ENCODE assay signal across 10 cellular contexts in the genomic region with DNA sequence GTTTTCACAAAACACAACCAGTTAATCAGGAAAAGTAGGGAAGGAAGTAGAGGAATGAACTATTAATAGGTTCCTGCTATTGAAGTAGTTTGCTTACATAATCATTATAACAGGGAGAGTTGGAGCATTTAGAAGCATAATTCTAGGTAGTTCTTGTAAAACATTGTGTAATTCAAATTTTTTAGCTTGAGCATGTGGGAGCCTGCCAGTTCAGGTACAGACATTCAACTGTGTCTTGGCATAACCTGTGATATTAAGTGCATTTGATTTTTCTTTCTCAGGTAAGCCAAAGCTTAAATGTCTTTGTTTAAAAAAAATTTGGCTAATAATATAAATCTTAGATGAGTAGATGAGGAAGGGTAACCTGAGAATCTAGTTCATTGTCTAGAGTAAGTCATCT. TPM values are rescaled to one million over a fixed set of nuclear protein-coding genes. Genes with fewer than 3 reads are reported as not detected.
A peak's percentile ranks its signal among the peaks of the same experiment; 100 is the strongest.
DNase-seq lines count a peak whose midpoint lies in the region; ATAC-seq, FAIRE-seq and TF ChIP-seq lines count a peak whose summit lies in the region.
"Had no signal": no experiment of that assay in that cellular context is flagged by ENCODE, and none has a peak within 500 bp of the region (broad histone marks: within the 10 kb centered on the region; RNA-seq: fewer than 3 reads in every experiment).

No MANE protein-coding gene starts in this region.

- peak overlapping the region; percentile 76 for H3K27ac Mint-ChIP-seq in activated T-cell treated with anti-CD3 and anti-CD28 coated beads, Interleukin-2, amount 50 U/mL, for 72 hours
- no peak overlapping the region for H3K27ac Mint-ChIP-seq in glutamatergic neuron (ENCODE audit: unreplicated experiment)
- no peak overlapping the region for H3K27ac Mint-ChIP-seq in stimulated activated memory B cell treated with anti-CD40 and anti-IgM and Interleukin-4, amounts not matched to agents 10 μg/mL and 1 μg/mL and 100 μg/mL, for 72 hours

- no peaks in the 10 kb centered on the region for H3K9me2 ChIP-seq in SU-DHL-6 (replicated peaks; ENCODE audit: insufficient read depth, low read length)

- H3K9ac ChIP-seq in SU-DHL-6 (ENCODE audit: low read length) = no peak overlapping the region

- no peak overlapping the region for H3K27ac ChIP-seq in SU-DHL-6 (ENCODE audit: low read depth, low read length)

- no peak overlapping the region for H3K4me3 ChIP-seq in SU-DHL-6 (ENCODE audit: insufficient read depth, low read length, poor library complexity, severe bottlenecking)

- DNase-seq in activated T-cell treated with anti-CD3 and anti-CD28 coated beads, Interleukin-2, amount 50 U/mL, for 72 hours = no peak
- DNase-seq in activated T-cell treated with anti-CD3 and anti-CD28 coated beads, Interleukin-2, amount 50 U/mL, for 48 hours = no peak
- no peak for DNase-seq in glutamatergic neuron
- DNase-seq in H54 (ENCODE audit: insufficient read length, low spot score) = no peak
- DNase-seq: Kasumi-1, OCI-M1 had no signal

- peaks cover 83% of the 10 kb centered on the region for H3K79me2 ChIP-seq in SU-DHL-6 (ENCODE audit: insufficient read depth, low read length)

- ATAC-seq in activated T-cell treated with anti-CD3 and anti-CD28 coated beads, Interleukin-2, amount 50 U/mL, for 72 hours (replicated peaks in 1 of 2) = no peak
- ATAC-seq in stimulated activated memory B cell treated with anti-CD40 and anti-IgM and Interleukin-4, amounts not matched to agents 10 μg/mL and 1 μg/mL and 100 μg/mL, for 72 hours = no peak
- no peak for ATAC-seq in HG02870 (IDR thresholded peaks at IDR 0.05; ENCODE audit: unreplicated experiment)
- no peak for ATAC-seq in GM18519 (IDR thresholded peaks at IDR 0.05; ENCODE audit: low FRiP score, unreplicated experiment)

- FAIRE-seq in H54 (lab: Jason Lieb, UNC) = no peak

- H3K36me3 ChIP-seq in SU-DHL-6 (ENCODE audit: low read length) = peaks cover 48% of the 10 kb centered on the region

- peaks cover 7% of the 10 kb centered on the region; the same call in 1 of the 2 replicates for H3F3A ChIP-seq in SU-DHL-6 (ENCODE audit: insufficient read depth)

- TF ChIP-seq CTCF in SU-DHL-6 (IDR thresholded peaks at IDR 0.05; ENCODE audit: insufficient read depth, low read length, poor library complexity, severe bottlenecking) (no peak), glutamatergic neuron (IDR thresholded peaks at IDR 0.05; ENCODE audit: partially characterized antibody, unreplicated experiment) (no peak)

- peak overlapping the region; percentile 67 to 99 for H3K4me3 Mint-ChIP-seq in activated T-cell treated with anti-CD3 and anti-CD28 coated beads, Interleukin-2, amount 50 U/mL, for 72 hours
- H3K4me3 Mint-ChIP-seq in glutamatergic neuron (ENCODE audit: unreplicated experiment) = peak overlapping the region; percentile 63
- peak overlapping the region; percentile 7 for H3K4me3 Mint-ChIP-seq in stimulated activated memory B cell treated with anti-CD40 and anti-IgM and Interleukin-4, amounts not matched to agents 10 μg/mL and 1 μg/mL and 100 μg/mL, for 72 hours

- peaks cover 46% of the 10 kb centered on the region for H4K20me1 ChIP-seq in SU-DHL-6 (ENCODE audit: low read depth, low read length)

- H2AFZ ChIP-seq in SU-DHL-6 (ENCODE audit: low read depth, low read length, severe bottlenecking) = no peak overlapping the region

- H3K4me1 Mint-ChIP-seq in activated T-cell treated with anti-CD3 and anti-CD28 coated beads, Interleukin-2, amount 50 U/mL, for 72 hours (ENCODE audit: low read depth) = peaks cover 74% of the 10 kb centered on the region
- peaks cover 35% of the 10 kb centered on the region for H3K4me1 Mint-ChIP-seq in glutamatergic neuron (ENCODE audit: low read depth, unreplicated experiment)
- peaks cover 52% of the 10 kb centered on the region for H3K4me1 Mint-ChIP-seq in stimulated activated memory B cell treated with anti-CD40 and anti-IgM and Interleukin-4, amounts not matched to agents 10 μg/mL and 1 μg/mL and 100 μg/mL, for 72 hours

- TF ChIP-seq POLR2A in H54 (IDR thresholded peaks at IDR 0.05; ENCODE audit: low read depth, low read length) = no peak

- H3K36me3 Mint-ChIP-seq in activated T-cell treated with anti-CD3 and anti-CD28 coated beads, Interleukin-2, amount 50 U/mL, for 72 hours (ENCODE audit: insufficient read depth in 2 of 2) = peaks cover 19 to 47% of the 10 kb centered on the region in 2 donors
- peaks cover 4% of the 10 kb centered on the region for H3K36me3 Mint-ChIP-seq in glutamatergic neuron (ENCODE audit: unreplicated experiment)
- peaks cover 45% of the 10 kb centered on the region for H3K36me3 Mint-ChIP-seq in stimulated activated memory B cell treated with anti-CD40 and anti-IgM and Interleukin-4, amounts not matched to agents 10 μg/mL and 1 μg/mL and 100 μg/mL, for 72 hours

- no peaks in the 10 kb centered on the region for H3K9me3 Mint-ChIP-seq in activated T-cell treated with anti-CD3 and anti-CD28 coated beads, Interleukin-2, amount 50 U/mL, for 72 hours
- peaks cover 5% of the 10 kb centered on the region for H3K9me3 Mint-ChIP-seq in glutamatergic neuron (ENCODE audit: unreplicated experiment)
- no peaks in the 10 kb centered on the region for H3K9me3 Mint-ChIP-seq in stimulated activated memory B cell treated with anti-CD40 and anti-IgM and Interleukin-4, amounts not matched to agents 10 μg/mL and 1 μg/mL and 100 μg/mL, for 72 hours

- no peaks in the 10 kb centered on the region for H3K9me3 ChIP-seq in SU-DHL-6 (ENCODE audit: insufficient read depth, low read length)

- no peaks in the 10 kb centered on the region for H3K27me3 Mint-ChIP-seq in activated T-cell treated with anti-CD3 and anti-CD28 coated beads, Interleukin-2, amount 50 U/mL, for 72 hours (ENCODE audit: low read depth)
- peaks cover 5% of the 10 kb centered on the region for H3K27me3 Mint-ChIP-seq in glutamatergic neuron (ENCODE audit: unreplicated experiment)
- no peaks in the 10 kb centered on the region for H3K27me3 Mint-ChIP-seq in stimulated activated memory B cell treated with anti-CD40 and anti-IgM and Interleukin-4, amounts not matched to agents 10 μg/mL and 1 μg/mL and 100 μg/mL, for 72 hours

- peak overlapping the region; percentile 76 for H3K4me2 ChIP-seq in SU-DHL-6 (ENCODE audit: low read depth, low read length, poor library complexity, severe bottlenecking)

- H3K27me3 ChIP-seq in SU-DHL-6 (ENCODE audit: low read length) = no peaks in the 10 kb centered on the region

RNA-seq across cellular contexts. Expression of gene YTHDF2, which starts 3.4 kb away (rescaled TPM):
- total RNA-seq in activated T-cell treated with anti-CD3 and anti-CD28 coated beads, Interleukin-2, amount 50 U/mL, for 72 hours = 100 to 1,000 TPM in 1 of 2 donors, 10 to 100 TPM in 1; 86.3 to 104 TPM
- total RNA-seq in glutamatergic neuron (ENCODE audit: unreplicated experiment) = 130 TPM

Comparison
In these comparisons a context has a peak if more than half of its experiments do, and no peak if none do; other contexts are left out.
1. H3K4me3 Mint-ChIP-seq: peak in every context shown above with its lines; median percentile 83 in activated T-cell treated with anti-CD3 and anti-CD28 coated beads, Interleukin-2, amount 50 U/mL, for 72 hours; 63 in glutamatergic neuron; 7 in stimulated activated memory B cell treated with anti-CD40 and anti-IgM and Interleukin-4, amounts not matched to agents 10 μg/mL and 1 μg/mL and 100 μg/mL, for 72 hours.